ENCODE assay signal across 20 cellular contexts in the genomic region with DNA sequence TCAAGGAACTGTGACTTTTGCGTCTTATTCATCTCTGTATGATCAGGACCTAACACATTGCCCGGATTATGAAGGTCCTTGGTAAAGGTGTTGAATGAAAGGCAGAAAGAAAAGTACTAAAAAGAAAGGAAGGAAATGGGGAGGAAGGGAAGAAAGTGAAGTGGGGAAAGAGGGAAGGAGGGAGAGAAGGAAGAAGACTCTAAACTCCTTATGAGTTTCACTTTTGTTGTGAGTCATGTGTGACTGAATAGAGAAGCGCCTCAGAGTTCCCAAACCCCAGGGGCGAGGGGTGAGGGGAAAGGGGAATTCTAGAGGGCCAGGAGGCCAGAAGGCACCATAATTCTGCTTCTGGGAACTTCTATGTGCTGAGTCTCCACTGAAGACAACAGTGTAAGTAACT. TPM values are rescaled to one million over a fixed set of nuclear protein-coding genes. Genes with fewer than 3 reads are reported as not detected.
DNase-seq lines count a peak whose midpoint lies in the region; ATAC-seq and TF ChIP-seq lines count a peak whose summit lies in the region.
"Had no signal": no experiment of that assay in that cellular context is flagged by ENCODE, and none has a peak within 500 bp of the region (broad histone marks: within the 10 kb centered on the region; RNA-seq: fewer than 3 reads in every experiment).

No MANE protein-coding gene starts in this region.

- TF ChIP-seq CTCF in SK-N-SH (IDR thresholded peaks at IDR 0.05), result no peak
- TF ChIP-seq CTCF in fibroblast of lung (conservative IDR thresholded peaks at IDR 0.05 in 1 of 2, IDR thresholded peaks at IDR 0.05 in 1 of 2; ENCODE audit: low read depth in 1 of 2, low read length in 2 of 2), result no peak
- no peak for TF ChIP-seq CTCF in smooth muscle cell (IDR thresholded peaks at IDR 0.05; ENCODE audit: borderline replicate concordance, insufficient read depth, poor library complexity, severe bottlenecking)

- H2AFZ ChIP-seq in SK-N-SH (ENCODE audit: low read depth) (peak overlapping the region; percentile 62), fibroblast of lung (ENCODE audit: low read length) (peak overlapping the region; percentile 87), smooth muscle cell (ENCODE audit: low read depth) (peak overlapping the region; percentile 65)

- H3F3A ChIP-seq in SK-N-SH (replicated peaks; ENCODE audit: insufficient read depth) (no peaks in the 10 kb centered on the region), smooth muscle cell (ENCODE audit: low read depth) (no peaks in the 10 kb centered on the region)

- DNase-seq in SK-N-SH (no peak), MG63 (peak; percentile 5), fibroblast of lung (ENCODE audit: low read depth in 2 of 2) (no peak), smooth muscle cell (lab: John Stamatoyannopoulos, UW; ENCODE audit: unreplicated experiment) (no peak), NCI-H510A treated with DMSO at 0.1 percent for 48 hours (lab: John Stamatoyannopoulos, UW) (no peak)
- DNase-seq: activated effector memory CD4-positive, alpha-beta T cell treated with anti-CD3 and anti-CD28 coated beads, Interleukin-2, amount 50 U/mL, for 16 hours; CD4-positive, alpha-beta memory T cell; effector CD8-positive, alpha-beta T cell; GOT3; lower lobe of right lung; NCI-H1048; stimulated activated CD4-positive, alpha-beta T cell treated with anti-CD3 and anti-CD28 coated beads, Interleukin-4, amount 100 ng/mL, for 4 hours; upper lobe of left lung had no signal

- no peaks in the 10 kb centered on the region for H3K9me3 ChIP-seq in SK-N-SH
- no peaks in the 10 kb centered on the region for H3K9me3 ChIP-seq in MG63
- no peaks in the 10 kb centered on the region for H3K9me3 ChIP-seq in fibroblast of lung (ENCODE audit: control insufficient read depth, insufficient read depth, low read depth, low read length)
- H3K9me3 ChIP-seq in smooth muscle cell (replicated peaks; ENCODE audit: low read depth), result no peaks in the 10 kb centered on the region
- H3K9me3 ChIP-seq: lower lobe of right lung, upper lobe of left lung had no signal

- TF ChIP-seq RAD21 in SK-N-SH (IDR thresholded peaks at IDR 0.05; ENCODE audit: low read length), result no peak

- H3K9ac ChIP-seq in SK-N-SH, result no peak overlapping the region
- H3K9ac ChIP-seq in fibroblast of lung (ENCODE audit: insufficient read depth, low read length), result no peak overlapping the region
- H3K9ac ChIP-seq in smooth muscle cell (ENCODE audit: low read depth), result no peak overlapping the region

- no peaks in the 10 kb centered on the region; a peak in 1 of 4 replicates for H3K4me1 ChIP-seq in SK-N-SH (ENCODE audit: control insufficient read depth in 1 of 2, insufficient read depth in 2 of 2, low read depth in 1 of 2, low read length in 1 of 2)
- H3K4me1 ChIP-seq in fibroblast of lung (ENCODE audit: control insufficient read depth, extremely low read depth, insufficient read depth, low read length), result no peaks in the 10 kb centered on the region
- H3K4me1 ChIP-seq in smooth muscle cell (ENCODE audit: low read depth), result no peaks in the 10 kb centered on the region
- H3K4me1 ChIP-seq: lower lobe of right lung, upper lobe of left lung had no signal

- TF ChIP-seq EP300 in SK-N-SH (IDR thresholded peaks at IDR 0.05; ENCODE audit: borderline replicate concordance in 1 of 2, low read depth in 1 of 2, low read length in 1 of 2), result no peak

- ATAC-seq in SK-N-SH treated with all-trans-retinoic acid at 6 μM for 48 hours (no peak), HG03469 (IDR thresholded peaks at IDR 0.05; ENCODE audit: unreplicated experiment) (no peak), HG02763 (IDR thresholded peaks at IDR 0.05; ENCODE audit: unreplicated experiment) (no peak)
- ATAC-seq: lower lobe of right lung; natural killer cell treated with Interleukin-12 subunit alpha and Interleukin-12 subunit beta and Interleukin-15 and Interleukin-18, amount 100 ng/mL, for 72 hours; sciatic nerve had no signal

- H3K27me3 ChIP-seq in SK-N-SH (ENCODE audit: insufficient read depth) (no peaks in the 10 kb centered on the region), MG63 (no peaks in the 10 kb centered on the region), fibroblast of lung (ENCODE audit: control insufficient read depth, insufficient read depth, low read length) (no peaks in the 10 kb centered on the region), smooth muscle cell (ENCODE audit: low read depth) (no peaks in the 10 kb centered on the region)
- H3K27me3 ChIP-seq: upper lobe of left lung had no signal

- POLR2A ChIA-PET in SK-N-SH (lab: Yijun Ruan, JAX), result no interaction called here

- H3K9me2 ChIP-seq in SK-N-SH, result no peaks in the 10 kb centered on the region

- H4K20me1 ChIP-seq in SK-N-SH (ENCODE audit: insufficient read depth) (no peaks in the 10 kb centered on the region), fibroblast of lung (ENCODE audit: control insufficient read depth, extremely low read depth, insufficient read depth, low read length) (no peaks in the 10 kb centered on the region), smooth muscle cell (ENCODE audit: low read depth) (no peaks in the 10 kb centered on the region)

- 76% methylated on average over 4 of the region's 4 CpGs for WGBS in SK-N-SH (ENCODE audit: low lambda C conversion rate)
- 85% methylated on average over 2 of the region's 4 CpGs for WGBS in smooth muscle cell (ENCODE audit: low lambda C conversion rate)

- H3K4me2 ChIP-seq in SK-N-SH, result 0 out of 2 replicates have a peak overlapping the region, but pooled peaks have one; percentile 16
- H3K4me2 ChIP-seq in fibroblast of lung (ENCODE audit: extremely low read depth, insufficient read depth, low read length), result peak overlapping the region; percentile 61
- no peak overlapping the region for H3K4me2 ChIP-seq in smooth muscle cell

- CTCF ChIA-PET in SK-N-SH (lab: Yijun Ruan, JAX), result no interaction called here

- H3K27ac ChIP-seq in SK-N-SH (ENCODE audit: low read depth in 2 of 2, low read length in 1 of 2), result no peak overlapping the region
- H3K27ac ChIP-seq in fibroblast of lung (ENCODE audit: insufficient read depth, low read length), result no peak overlapping the region
- no peak overlapping the region for H3K27ac ChIP-seq in smooth muscle cell (ENCODE audit: low read depth)
- H3K27ac ChIP-seq: 22Rv1, lower lobe of right lung, SK-N-MC, upper lobe of left lung had no signal

- H3K4me3 ChIP-seq in SK-N-SH (ENCODE audit: low read depth in 2 of 2, low read length in 1 of 2) (no peak overlapping the region), MG63 (no peak overlapping the region), fibroblast of lung (replicated peaks in 1 of 4; ENCODE audit: control extremely low read depth in 1 of 4, insufficient read depth in 1 of 4, low read depth in 3 of 4, low read length in 4 of 4) (no peak overlapping the region), smooth muscle cell (no peak overlapping the region)
- H3K4me3 ChIP-seq: lower lobe of right lung, SK-N-MC, upper lobe of left lung had no signal

- no peaks in the 10 kb centered on the region for H3K79me2 ChIP-seq in SK-N-SH (ENCODE audit: insufficient read depth)
- H3K79me2 ChIP-seq in fibroblast of lung (ENCODE audit: control insufficient read depth, insufficient read depth, low read length), result no peaks in the 10 kb centered on the region
- H3K79me2 ChIP-seq in smooth muscle cell (ENCODE audit: low read depth), result no peaks in the 10 kb centered on the region

- H3K36me3 ChIP-seq in SK-N-SH (replicated peaks in 1 of 2; ENCODE audit: control insufficient read depth in 1 of 2, insufficient read depth in 2 of 2, low read length in 1 of 2) (no peaks in the 10 kb centered on the region), MG63 (no peaks in the 10 kb centered on the region), fibroblast of lung (ENCODE audit: control insufficient read depth, insufficient read depth, low read length) (no peaks in the 10 kb centered on the region), smooth muscle cell (ENCODE audit: low read depth) (no peaks in the 10 kb centered on the region)
- H3K36me3 ChIP-seq: lower lobe of right lung, upper lobe of left lung had no signal

TF ChIP-seq in SK-N-SH, 30 proteins besides CTCF, POLR2A, EP300 and RAD21 (continues in another document):
- no peak for TF ChIP-seq EZH2phosphoT487 (IDR thresholded peaks at IDR 0.05; ENCODE audit: borderline replicate concordance, low read depth)
- no peak for TF ChIP-seq MEF2A (IDR thresholded peaks at IDR 0.05; ENCODE audit: borderline replicate concordance, low read depth)
- TF ChIP-seq GATA2 (CRISPR knock-in tag; IDR thresholded peaks at IDR 0.05), result no peak

TF ChIP-seq in SK-N-SH treated with all-trans-retinoic acid at 6 μM for 48 hours, 23 proteins besides CTCF, POLR2A, EP300 and RAD21:
- TF ChIP-seq ZFP3 (CRISPR knock-in tag; IDR thresholded peaks at IDR 0.05) (no peak), BACH2 (CRISPR knock-in tag; IDR thresholded peaks at IDR 0.05; ENCODE audit: borderline replicate concordance) (no peak), ZC3H10 (CRISPR knock-in tag; IDR thresholded peaks at IDR 0.05) (no peak)

RNA-seq across cellular contexts. Expression of a gene that starts 30.9 kb away (rescaled TPM):
- polyA plus RNA-seq in SK-N-SH (2012; rRNA removed), result 2.7 and 3.3 TPM in 2 replicates
- polyA plus RNA-seq in SK-N-SH (2012; cell fraction: cytosol; rRNA removed), result 2.6 and 3.0 TPM in 2 replicates
- 2.7 and 4.6 TPM in 2 replicates for polyA plus RNA-seq in SK-N-SH (2012; cell fraction: nucleus; rRNA removed)
- total RNA-seq in MG63 (2014; rRNA removed; shearing (Covaris generic); ENCODE audit: low replicate concordance), result 2.1 and 3.3 TPM in 2 replicates
- total RNA-seq in fibroblast of lung, result 2.1 and 5.3 TPM in 2 replicates
- polyA plus RNA-seq in fibroblast of lung, result 1.0 and 3.5 TPM in 2 replicates
- polyA plus RNA-seq in fibroblast of lung (2012), result 0.71 and 2.3 TPM in 2 replicates
- 0.41 and 1.6 TPM in 2 replicates for polyA minus RNA-seq in fibroblast of lung (ENCODE audit: low replicate concordance)
- 7.4 and 8.6 TPM in 2 replicates for total RNA-seq in smooth muscle cell
- 2.4 and 7.6 TPM in 2 replicates for polyA plus RNA-seq in smooth muscle cell

RNA-seq across cellular contexts. Expression of a gene that starts 51.2 kb away (rescaled TPM):
- polyA plus RNA-seq in SK-N-SH (2012; rRNA removed), result 7.0 and 8.1 TPM in 2 replicates
- polyA plus RNA-seq in SK-N-SH (2012; cell fraction: cytosol; rRNA removed), result 8.4 and 11.8 TPM in 2 replicates
- polyA plus RNA-seq in SK-N-SH (2012; cell fraction: nucleus; rRNA removed), result 8.1 and 18.1 TPM in 2 replicates
- 19.1 and 29.3 TPM in 2 replicates for total RNA-seq in MG63 (2014; rRNA removed; shearing (Covaris generic); ENCODE audit: low replicate concordance)
- 23.5 and 25.9 TPM in 2 replicates for total RNA-seq in fibroblast of lung
- 13.3 and 22.8 TPM in 2 replicates for polyA plus RNA-seq in fibroblast of lung
- polyA plus RNA-seq in fibroblast of lung (2012), result 14.8 and 18.1 TPM in 2 replicates
- 1.3 and 2.4 TPM in 2 replicates for polyA minus RNA-seq in fibroblast of lung (ENCODE audit: low replicate concordance)
- 9.0 and 12.5 TPM in 2 replicates for total RNA-seq in smooth muscle cell
- 10.2 and 11.6 TPM in 2 replicates for polyA plus RNA-seq in smooth muscle cell
